9 cellular contexts compared by ENCODE assay signal in genomic region chr17:35540589-35541404, GRCh38. TPM values are rescaled to one million over a fixed set of nuclear protein-coding genes. Genes with fewer than 3 reads are reported as not detected.
DNase-seq lines count a peak whose midpoint lies in the region; ATAC-seq and TF ChIP-seq lines count a peak whose summit lies in the region.
"Had no signal": no experiment of that assay in that cellular context is flagged by ENCODE, and none has a peak within 500 bp of the region (broad histone marks: within the 10 kb centered on the region; RNA-seq: fewer than 3 reads in every experiment).

No MANE protein-coding gene starts in this region.

- peak; percentile 30 for TF ChIP-seq POLR2A in GM18526 (IDR thresholded peaks at IDR 0.05; ENCODE audit: extremely low read depth, insufficient read length)
- no peak for TF ChIP-seq POLR2A in upper lobe of left lung (IDR thresholded peaks at IDR 0.05)

- 9 to 20% methylated on average over 8 of the region's 8 CpGs for WGBS in lung, 2 donors
- 18 to 29% methylated on average over 8 of the region's 8 CpGs for WGBS in upper lobe of left lung, 2 donors

- H3K4me1 ChIP-seq in lung (ENCODE audit: control insufficient read depth in 2 of 2, insufficient read depth in 2 of 2, low read length in 2 of 2) (peaks cover 3 to 8% of the 10 kb centered on the region in 2 donors), upper lobe of left lung (peaks cover 17 to 63% (median 40%) of the 10 kb centered on the region in 4 donors)
- H3K4me1 ChIP-seq: parathyroid adenoma had no signal

- ATAC-seq in lung (ENCODE audit: insufficient read depth, low FRiP score) (peak; percentile 24), upper lobe of left lung (ENCODE audit: low FRiP score in 2 of 2) (peak; percentile 62 to 77), HG03342 (IDR thresholded peaks at IDR 0.05; ENCODE audit: unreplicated experiment) (no peak), GM18519 (IDR thresholded peaks at IDR 0.05; ENCODE audit: low FRiP score, unreplicated experiment) (no peak)

- H3K9me3 ChIP-seq in lung (ENCODE audit: control insufficient read depth in 2 of 2, insufficient read depth in 1 of 2, low read length in 1 of 2) (no peaks in the 10 kb centered on the region), upper lobe of left lung (no peaks in the 10 kb centered on the region)

- peak overlapping the region; percentile 55 for H3K27ac ChIP-seq in brain microvascular endothelial cell
- H3K27ac ChIP-seq in lung (ENCODE audit: low read depth in 1 of 2, low read length in 1 of 2) = peak overlapping the region; percentile 33 to 94
- H3K27ac ChIP-seq in upper lobe of left lung = peak overlapping the region; percentile 76 to 89 (median 86)
- H3K27ac ChIP-seq: parathyroid adenoma had no signal

- H3K36me3 ChIP-seq in brain microvascular endothelial cell (replicated peaks) = no peaks in the 10 kb centered on the region
- H3K36me3 ChIP-seq in lung (ENCODE audit: control insufficient read depth in 2 of 2, insufficient read depth in 2 of 2, low read length in 2 of 2) = no peaks in the 10 kb centered on the region
- H3K36me3 ChIP-seq in upper lobe of left lung = no peaks in the 10 kb centered on the region
- H3K36me3 ChIP-seq in H7 (replicated peaks; ENCODE audit: control insufficient read depth, insufficient read depth, low read length) = no peaks in the 10 kb centered on the region

- TF ChIP-seq CTCF in brain microvascular endothelial cell (IDR thresholded peaks at IDR 0.05; ENCODE audit: low read depth, low read length, missing control alignments) (no peak), lung (IDR thresholded peaks at IDR 0.05; ENCODE audit: control extremely low read depth, extremely low read depth) (no peak), upper lobe of left lung (IDR thresholded peaks at IDR 0.05) (no peak)

- H3K4me3 ChIP-seq in brain microvascular endothelial cell (ENCODE audit: low read depth, low read length) (peak overlapping the region; percentile 22), lung (peak overlapping the region; percentile 39), upper lobe of left lung (peak overlapping the region; percentile 29 to 47 (median 38)), H7 (ENCODE audit: insufficient read depth, low read depth, low read length) (no peak overlapping the region)

- H3K27me3 ChIP-seq in brain microvascular endothelial cell (replicated peaks) = no peaks in the 10 kb centered on the region
- H3K27me3 ChIP-seq in lung (ENCODE audit: control insufficient read depth, insufficient read depth) = no peaks in the 10 kb centered on the region
- no peaks in the 10 kb centered on the region for H3K27me3 ChIP-seq in upper lobe of left lung
- H3K27me3 ChIP-seq in H7 (ENCODE audit: control insufficient read depth, insufficient read depth, low read length) = no peaks in the 10 kb centered on the region

- peak; percentile 54 for DNase-seq in RPMI7951 (ENCODE audit: low read depth)
- peak; percentile 36 for DNase-seq in brain microvascular endothelial cell
- peak; percentile 63 for DNase-seq in lung (ENCODE audit: low spot score)
- DNase-seq in upper lobe of left lung = peak in 1 of 2 donors; percentile 79
- no peak for DNase-seq in H7

- TF ChIP-seq EP300 in upper lobe of left lung (IDR thresholded peaks at IDR 0.05) = no peak

- in situ Hi-C loops in brain microvascular endothelial cell (cut with HindIII; ENCODE audit: low pct_ligation_motif_present, low sequenced_read_pairs) = loop anchor here (25.0 kb wide), 1 partner anchor 228 kb away; no protein-coding TSS in a partner anchor

RNA-seq across cellular contexts. Expression of gene SLFN12L, which starts 3.3 kb away (rescaled TPM):
- total RNA-seq in RPMI7951 (2014; rRNA removed; shearing (Covaris generic)) = 0.20 TPM in 1 of 2 replicates, not detected in the other
- total RNA-seq in lung = 10 to 100 TPM in 1 of 2 donors, 1 to 10 TPM in 1; 2.1 to 13.2 TPM
- polyA plus RNA-seq in lung = under 1 TPM; 0.59 to 0.88 TPM
- total RNA-seq in upper lobe of left lung = 10 to 100 TPM in 2 of 6 donors, 1 to 10 TPM in 4; 2.5 to 26.2 (median 5.9) TPM
- total RNA-seq in H7 (2014; rRNA removed; shearing (Covaris generic)) = not detected in 2 replicates

RNA-seq across cellular contexts. Expression of gene SLFN14, which starts 19.8 kb away (rescaled TPM):
- total RNA-seq in RPMI7951 (2014; rRNA removed; shearing (Covaris generic)) = not detected in 2 replicates
- 1 to 10 TPM in 1 of 2 donors, not detected in 1; 2.3 TPM for total RNA-seq in lung
- polyA plus RNA-seq in lung = under 1 TPM in 1 of 2 donors, not detected in 1; 0.34 TPM
- 1 to 10 TPM in 1 of 6 donors, under 1 TPM in 4, not detected in 1; 0.09 to 1.8 (median 0.30) TPM for total RNA-seq in upper lobe of left lung
- total RNA-seq in H7 (2014; rRNA removed; shearing (Covaris generic)) = not detected in 2 replicates

RNA-seq across cellular contexts. Expression of gene PEX12, which starts 37.6 kb away (rescaled TPM):
- 7.7 and 9.3 TPM in 2 replicates for total RNA-seq in RPMI7951 (2014; rRNA removed; shearing (Covaris generic))
- 1 to 10 TPM; 5.1 to 5.3 TPM for total RNA-seq in lung
- 1 to 10 TPM; 2.6 to 3.7 TPM for polyA plus RNA-seq in lung
- total RNA-seq in upper lobe of left lung = 1 to 10 TPM; 3.8 to 6.6 (median 5.2) TPM
- total RNA-seq in H7 (2014; rRNA removed; shearing (Covaris generic)) = 5.5 and 7.7 TPM in 2 replicates

RNA-seq across cellular contexts. Expression of gene AP2B1, which starts 46.3 kb away (rescaled TPM):
- total RNA-seq in RPMI7951 (2014; rRNA removed; shearing (Covaris generic)) = 47.2 and 64.0 TPM in 2 replicates
- total RNA-seq in lung (100 to 1,000 TPM; 110 to 156 TPM), upper lobe of left lung (100 to 1,000 TPM in 3 of 6 donors, 10 to 100 TPM in 3; 52.7 to 140 (median 101) TPM)
- polyA plus RNA-seq in lung = 10 to 100 TPM; 52.9 to 55.3 TPM
- total RNA-seq in H7 (2014; rRNA removed; shearing (Covaris generic)) = 87.1 and 102 TPM in 2 replicates

Comparison
In these comparisons a context has a peak if more than half of its experiments do, and no peak if none do; other contexts are left out.
1. ATAC-seq: peak in lung (single experiment) and upper lobe of left lung (2 of 2); none in HG03342 (single experiment) and GM18519 (single experiment).
2. Peak in every context shown above with its lines, with median percentiles within 50 percentile points of each other: H3K27ac ChIP-seq.